12 cellular contexts compared by ENCODE assay signal in the genomic region with DNA sequence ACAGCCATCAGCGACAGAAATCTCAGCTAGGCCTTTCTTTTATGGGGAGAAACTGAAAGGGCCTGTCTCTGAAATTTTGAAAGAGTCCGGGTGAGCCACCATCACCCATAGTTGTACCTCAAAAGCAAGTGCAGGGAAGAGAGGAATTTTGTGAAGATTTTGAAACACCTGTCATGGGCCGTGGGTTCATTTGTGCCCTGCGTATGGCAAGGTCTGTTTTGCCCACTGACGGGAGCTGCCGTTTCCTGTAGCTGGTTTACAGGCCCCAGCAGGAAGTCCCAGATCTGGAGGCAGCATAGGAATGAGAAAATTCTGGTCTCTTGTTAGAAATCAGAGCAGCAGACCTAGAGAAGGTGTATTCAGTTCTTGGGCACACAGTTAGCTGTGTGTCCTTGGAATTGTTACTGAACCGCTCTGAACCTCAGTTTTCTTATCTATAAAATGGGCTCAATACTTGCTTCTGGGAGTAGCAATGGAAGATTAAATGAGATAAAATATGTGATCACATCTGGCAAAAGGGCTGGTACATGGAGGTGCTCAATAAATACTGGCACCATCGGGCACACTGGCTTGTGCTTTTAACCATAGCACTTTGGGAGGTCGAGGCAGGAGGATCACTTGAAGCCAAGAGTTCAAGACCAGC.
"Had no signal": no experiment of that assay in that cellular context is flagged by ENCODE, and none has a peak within 500 bp of the region (broad histone marks: within the 10 kb centered on the region; RNA-seq: fewer than 3 reads in every experiment).

No MANE protein-coding gene starts in this region.

- DNase-seq: activated CD4-positive, alpha-beta T cell treated with anti-CD3 and anti-CD28 coated beads for 4 hours; activated CD8-positive, alpha-beta memory T cell treated with anti-CD3 and anti-CD28 coated beads for 24 hours; activated naive CD8-positive, alpha-beta T cell treated with anti-CD3 and anti-CD28 coated beads, Interleukin-2, amount 10 ng/mL, durations not matched to agents 7 days and 5 days; anterior cingulate cortex; hypothalamus; ovary; stimulated activated CD4-positive, alpha-beta T cell treated with anti-CD3 and anti-CD28 coated beads, Interleukin-4, amount 100 ng/mL, for 4 hours; T1000 had no signal

- H3K36me3 Mint-ChIP-seq: neural progenitor cell, type B pancreatic cell had no signal

- H3K27me3 ChIP-seq: breast epithelium, neural progenitor cell, ovary had no signal

- H3K27ac ChIP-seq: breast epithelium had no signal

- H3K27ac Mint-ChIP-seq: activated naive CD8-positive, alpha-beta T cell treated with anti-CD3 and anti-CD28 coated beads, Interleukin-2, amount 10 ng/mL, durations not matched to agents 7 days and 5 days; neural progenitor cell; type B pancreatic cell had no signal

- ATAC-seq: esophagus mucosa had no signal

- H3K27me3 Mint-ChIP-seq: type B pancreatic cell had no signal

- H3K4me3 Mint-ChIP-seq: activated naive CD8-positive, alpha-beta T cell treated with anti-CD3 and anti-CD28 coated beads, Interleukin-2, amount 10 ng/mL, durations not matched to agents 7 days and 5 days; neural progenitor cell; type B pancreatic cell had no signal

- H3K4me3 ChIP-seq: breast epithelium, neural progenitor cell, ovary had no signal

- H3K4me1 ChIP-seq: breast epithelium had no signal

- H3K9me3 Mint-ChIP-seq: neural progenitor cell, type B pancreatic cell had no signal

- H3K36me3 ChIP-seq: breast epithelium, neural progenitor cell, ovary had no signal

- H3K9me3 ChIP-seq: breast epithelium, ovary had no signal
